ENCODE assay signal across 17 cellular contexts in genomic region chr17:17851101-17851500, GRCh38. TPM values are rescaled to one million over a fixed set of nuclear protein-coding genes. Genes with fewer than 3 reads are reported as not detected.
DNase-seq lines count a peak whose midpoint lies in the region; ATAC-seq, FAIRE-seq and TF ChIP-seq lines count a peak whose summit lies in the region.
"Had no signal": no experiment of that assay in that cellular context is flagged by ENCODE, and none has a peak within 500 bp of the region (broad histone marks: within the 10 kb centered on the region; RNA-seq: fewer than 3 reads in every experiment).

No MANE protein-coding gene starts in this region.

- POLR2A ChIA-PET in activated CD4-positive, alpha-beta T cell treated with anti-CD3 and anti-CD28 coated beads for 36 hours (lab: Charles Lee), result interaction anchor here (1.0 kb wide), 1 partner anchor 13 kb away, joined by 3 read pairs; no protein-coding TSS in a partner anchor

- no peaks in the 10 kb centered on the region for H3K9me3 ChIP-seq in SK-N-MC (ENCODE audit: low read depth, low read length)
- H3K9me3 ChIP-seq: A549, colonic mucosa, transverse colon had no signal

- TF ChIP-seq CTCF in osteocyte (IDR thresholded peaks at IDR 0.05), result no peak

- H3K27me3 Mint-ChIP-seq in activated CD4-positive, alpha-beta T cell treated with anti-CD3 and anti-CD28 coated beads for 36 hours, result no peaks in the 10 kb centered on the region
- H3K27me3 Mint-ChIP-seq in effector memory CD8-positive, alpha-beta T cell, result no peaks in the 10 kb centered on the region
- H3K27me3 Mint-ChIP-seq in osteocyte (ENCODE audit: unreplicated experiment), result no peaks in the 10 kb centered on the region
- H3K27me3 Mint-ChIP-seq: memory B cell had no signal

- intact Hi-C loops in activated CD4-positive, alpha-beta T cell treated with anti-CD3 and anti-CD28 coated beads for 36 hours (cut with DNase I, micrococcal nuclease), result loop anchor here in 1 of 2 experiments (5.0 kb wide), 1 partner anchor 259 kb away; the partner anchor contains the start of gene PEMT

- H3K4me3 ChIP-seq in SK-N-MC, result no peak overlapping the region
- H3K4me3 ChIP-seq: A549, colonic mucosa, transverse colon had no signal

- FAIRE-seq in HTR-8/SVneo (lab: Jason Lieb, UNC), result no peak
- FAIRE-seq: A549, D721Med had no signal

- ATAC-seq in activated CD4-positive, alpha-beta T cell treated with anti-CD3 and anti-CD28 coated beads for 36 hours, result no peak
- no peak for ATAC-seq in effector memory CD8-positive, alpha-beta T cell (replicated peaks)
- ATAC-seq: A549 had no signal

- H3K4me3 Mint-ChIP-seq in activated CD4-positive, alpha-beta T cell treated with anti-CD3 and anti-CD28 coated beads for 36 hours, result no peak overlapping the region
- peak overlapping the region; percentile 75 to 83 for H3K4me3 Mint-ChIP-seq in effector memory CD8-positive, alpha-beta T cell
- no peak overlapping the region for H3K4me3 Mint-ChIP-seq in osteocyte (ENCODE audit: unreplicated experiment)
- H3K4me3 Mint-ChIP-seq: HFFc6, memory B cell had no signal

- peaks cover 6% of the 10 kb centered on the region for H3K36me3 Mint-ChIP-seq in activated CD4-positive, alpha-beta T cell treated with anti-CD3 and anti-CD28 coated beads for 36 hours (ENCODE audit: low read depth)
- peaks cover 20% of the 10 kb centered on the region for H3K36me3 Mint-ChIP-seq in effector memory CD8-positive, alpha-beta T cell (ENCODE audit: insufficient read depth)
- peaks cover 11% of the 10 kb centered on the region for H3K36me3 Mint-ChIP-seq in osteocyte (ENCODE audit: unreplicated experiment)
- H3K36me3 Mint-ChIP-seq: memory B cell had no signal

- H3K36me3 ChIP-seq in SK-N-MC (ENCODE audit: insufficient read depth, low read length), result no peaks in the 10 kb centered on the region
- H3K36me3 ChIP-seq: colonic mucosa, transverse colon had no signal

- H3K27ac Mint-ChIP-seq in activated CD4-positive, alpha-beta T cell treated with anti-CD3 and anti-CD28 coated beads for 36 hours, result peak overlapping the region; percentile 95
- peak overlapping the region; percentile 96 to 99 for H3K27ac Mint-ChIP-seq in effector memory CD8-positive, alpha-beta T cell
- H3K27ac Mint-ChIP-seq in osteocyte (ENCODE audit: unreplicated experiment), result peak overlapping the region; percentile 88
- H3K27ac Mint-ChIP-seq: HFFc6, memory B cell had no signal

- no peaks in the 10 kb centered on the region for H3K9me3 Mint-ChIP-seq in activated CD4-positive, alpha-beta T cell treated with anti-CD3 and anti-CD28 coated beads for 36 hours (ENCODE audit: low read depth)
- no peaks in the 10 kb centered on the region for H3K9me3 Mint-ChIP-seq in effector memory CD8-positive, alpha-beta T cell
- H3K9me3 Mint-ChIP-seq in osteocyte (ENCODE audit: unreplicated experiment), result no peaks in the 10 kb centered on the region
- H3K9me3 Mint-ChIP-seq: HFFc6, memory B cell had no signal

- H3K27ac ChIP-seq in SK-N-MC, result peak overlapping the region; percentile 71
- H3K27ac ChIP-seq: colonic mucosa had no signal

- CTCF ChIA-PET in activated CD4-positive, alpha-beta T cell treated with anti-CD3 and anti-CD28 coated beads for 36 hours (lab: Charles Lee), result interaction anchor here (0.8 to 3.1 kb wide), 4 partner anchors 9 to 24 kb away, joined by 3 to 13 read pairs (median 5); partner anchors contain the start of gene SREBF1

- peak overlapping the region; percentile 37 for H3K9ac ChIP-seq in SK-N-MC (ENCODE audit: insufficient read length)

- peaks cover 84% of the 10 kb centered on the region for H3K4me1 Mint-ChIP-seq in activated CD4-positive, alpha-beta T cell treated with anti-CD3 and anti-CD28 coated beads for 36 hours
- peaks cover 43 to 52% of the 10 kb centered on the region in 2 donors for H3K4me1 Mint-ChIP-seq in effector memory CD8-positive, alpha-beta T cell (ENCODE audit: low read depth in 2 of 2)
- H3K4me1 Mint-ChIP-seq in osteocyte (ENCODE audit: unreplicated experiment), result peaks cover 78% of the 10 kb centered on the region

- DNase-seq in activated CD4-positive, alpha-beta T cell treated with anti-CD3 and anti-CD28 coated beads for 36 hours, result no peak
- DNase-seq in activated CD4-positive, alpha-beta T cell treated with anti-CD3 and anti-CD28 coated beads for 48 hours, result no peak
- DNase-seq in SK-N-MC (ENCODE audit: low read depth, low spot score) (no peak), osteocyte (ENCODE audit: extremely low spot score, unreplicated experiment) (no peak), HTR-8/SVneo (ENCODE audit: insufficient read length, low spot score) (no peak), SIG-M5 treated with dmso at 0.1 percent for 504 hours (lab: John Stamatoyannopoulos, UW; ENCODE audit: unreplicated experiment) (no peak), anterior cingulate cortex (lab: John Stamatoyannopoulos, UW) (no peak)
- DNase-seq in effector memory CD8-positive, alpha-beta T cell, result no peak
- DNase-seq: colonic mucosa, HFFc6, NCI-H1105, NCI-H446, SW 1271, transverse colon had no signal

RNA-seq across cellular contexts. Expression of gene SREBF1, which starts 14.3 kb away (rescaled TPM):
- total RNA-seq in activated CD4-positive, alpha-beta T cell treated with anti-CD3 and anti-CD28 coated beads for 36 hours, result 10 to 100 TPM; 87.6 to 97.2 TPM
- total RNA-seq in osteocyte, result 78.0 and 86.9 TPM in 2 replicates

Comparison
In these comparisons a context has a peak if more than half of its experiments do, and no peak if none do; other contexts are left out.
1. H3K4me3 Mint-ChIP-seq: peak in effector memory CD8-positive, alpha-beta T cell (2 of 2); none in activated CD4-positive, alpha-beta T cell treated with anti-CD3 and anti-CD28 coated beads for 36 hours (single experiment) and osteocyte (single experiment).
2. Peak in every context shown above with its lines, with median percentiles within 50 percentile points of each other: H3K27ac Mint-ChIP-seq.